10 cellular contexts compared by ENCODE assay signal in the genomic region with DNA sequence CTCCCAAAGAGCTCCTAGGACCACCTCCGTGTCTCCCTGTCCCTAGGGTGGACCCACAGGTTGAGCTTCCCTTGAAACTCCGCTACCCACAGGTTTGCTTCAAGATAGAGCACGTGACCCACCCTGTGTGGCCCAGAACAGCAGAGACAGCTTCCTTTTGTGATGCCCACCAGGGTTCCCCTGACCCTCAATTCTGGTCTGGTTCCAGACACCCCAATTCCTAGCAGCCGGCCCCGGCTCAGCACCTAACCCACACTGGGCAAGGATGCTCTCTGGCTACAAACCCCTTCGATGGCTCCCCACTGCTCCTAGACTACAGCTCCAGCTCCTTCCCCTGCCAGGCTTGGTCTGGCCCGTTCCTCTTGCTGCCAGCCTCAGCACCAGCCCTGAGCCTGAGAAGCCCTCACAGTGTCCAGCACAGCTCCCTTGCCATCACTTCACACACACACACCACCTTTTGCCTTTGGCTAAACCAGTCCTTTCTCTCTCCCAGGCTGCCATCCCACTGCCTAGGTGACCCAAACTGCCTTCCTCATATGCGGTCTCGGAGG. TPM values are rescaled to one million over a fixed set of nuclear protein-coding genes. Genes with fewer than 3 reads are reported as not detected.
DNase-seq lines count a peak whose midpoint lies in the region; TF ChIP-seq lines count a peak whose summit lies in the region.
"Had no signal": no experiment of that assay in that cellular context is flagged by ENCODE, and none has a peak within 500 bp of the region (broad histone marks: within the 10 kb centered on the region; RNA-seq: fewer than 3 reads in every experiment).

No MANE protein-coding gene starts in this region.

- H3K36me3 ChIP-seq in HUES64 (ENCODE audit: insufficient read depth, low read length) = no peaks in the 10 kb centered on the region
- no peaks in the 10 kb centered on the region for H3K36me3 ChIP-seq in mammary epithelial cell (ENCODE audit: insufficient read depth, low read length)

- H3K27me3 ChIP-seq in HUES64 (ENCODE audit: insufficient read depth, low read length) (peaks cover 11% of the 10 kb centered on the region), mammary epithelial cell (ENCODE audit: insufficient read depth, low read length) (no peaks in the 10 kb centered on the region)

- H3K27ac Mint-ChIP-seq in Calu3 (ENCODE audit: unreplicated experiment) (no peak overlapping the region), nephron progenitor cell (no peak overlapping the region)
- H3K27ac Mint-ChIP-seq: activated naive CD4-positive, alpha-beta T cell treated with anti-CD3 and anti-CD28 coated beads, Interleukin-2, amount 50 U/mL, for 72 hours had no signal

- H3K9me3 ChIP-seq in HUES64 (ENCODE audit: insufficient read depth, low read depth, low read length) (no peaks in the 10 kb centered on the region), mammary epithelial cell (replicated peaks; ENCODE audit: insufficient read depth, low read length) (peaks cover 2% of the 10 kb centered on the region)

- H3K9ac ChIP-seq in HUES64 (ENCODE audit: low read depth, low read length) = no peak overlapping the region
- no peak overlapping the region for H3K9ac ChIP-seq in mammary epithelial cell (ENCODE audit: insufficient read depth, low read length)

- no peaks in the 10 kb centered on the region for H3K4me1 ChIP-seq in HUES64 (ENCODE audit: insufficient read depth, low read length)
- no peaks in the 10 kb centered on the region for H3K4me1 ChIP-seq in mammary epithelial cell (ENCODE audit: insufficient read depth, low read length)

- peak overlapping the region; percentile 82 for H2AFZ ChIP-seq in mammary epithelial cell (ENCODE audit: low read depth, low read length)

- TF ChIP-seq CTCF in Calu3 (IDR thresholded peaks at IDR 0.05; ENCODE audit: unreplicated experiment) (no peak), mammary epithelial cell (conservative IDR thresholded peaks at IDR 0.05 in 1 of 2, IDR thresholded peaks at IDR 0.05 in 1 of 2; ENCODE audit: extremely low read depth in 1 of 2, insufficient read depth in 1 of 2, low read depth in 1 of 2, low read length in 2 of 2) (no peak), nephron progenitor cell (IDR thresholded peaks at IDR 0.05) (no peak)

- 86% methylated on average over 9 of the region's 9 CpGs for WGBS in HUES64
- 68% methylated on average over 9 of the region's 9 CpGs for WGBS in mammary epithelial cell (ENCODE audit: low coverage, missing lambda C conversion rate)

- H3K4me1 Mint-ChIP-seq in Calu3 (ENCODE audit: low read depth, unreplicated experiment) = peaks cover 18% of the 10 kb centered on the region
- H3K4me1 Mint-ChIP-seq in nephron progenitor cell = peaks cover 3% of the 10 kb centered on the region

- no peak overlapping the region for H3K4me2 ChIP-seq in mammary epithelial cell (ENCODE audit: insufficient read depth, low read depth, low read length)

- H3K9me3 Mint-ChIP-seq in Calu3 (ENCODE audit: low read depth, unreplicated experiment) (no peaks in the 10 kb centered on the region), nephron progenitor cell (peaks cover 52% of the 10 kb centered on the region)
- H3K9me3 Mint-ChIP-seq: activated naive CD4-positive, alpha-beta T cell treated with anti-CD3 and anti-CD28 coated beads, Interleukin-2, amount 50 U/mL, for 72 hours had no signal

- DNase-seq in Calu3 (no peak), mammary epithelial cell (no peak), nephron progenitor cell (no peak), DMS79 (lab: John Stamatoyannopoulos, UW) (no peak), cerebellum (ENCODE audit: low spot score) (no peak), NCI-H187 (lab: John Stamatoyannopoulos, UW) (no peak)

- CTCF ChIA-PET in Calu3 (lab: Charles Lee) (interaction anchor here (0.6 to 2.2 kb wide), 11 partner anchors 20 to 704 kb away, joined by 3 to 25 read pairs (median 6); partner anchors contain the start of genes DUSP9 and SLC6A8), mammary epithelial cell (lab: Charles Lee; ENCODE audit: low non-redundant PET) (no interaction called here)

- H3K4me3 ChIP-seq in HUES64 (ENCODE audit: low read length) (peak overlapping the region; percentile 51), mammary epithelial cell (replicated peaks in 1 of 3; ENCODE audit: insufficient read depth in 1 of 3, low read depth in 2 of 3, low read length in 3 of 3) (peak overlapping the region in 2 of 3 experiments; percentile 7 to 38)

- BruUV-seq in Calu3 (replicated peaks; lab: Mats Ljungman, UMichigan) = no TSS peak
- BruUV-seq in mammary epithelial cell (replicated peaks; lab: Mats Ljungman, UMichigan) = no TSS peak

- in situ Hi-C loops in mammary epithelial cell (cut with MboI; ENCODE audit: low sequenced_read_pairs in 2 of 2) = loop anchor here in 1 of 2 donors (5.0 to 10.0 kb wide), 2 partner anchors 63 to 115 kb away; no protein-coding TSS in a partner anchor

- intact Hi-C loops in Calu3 (cut with micrococcal nuclease; ENCODE audit: unreplicated experiment) = loop anchor here (5.0 kb wide), 1 partner anchor 130 kb away; no protein-coding TSS in a partner anchor
- intact Hi-C loops in mammary epithelial cell (cut with micrococcal nuclease) = loop anchor here (5.0 kb wide), 1 partner anchor 635 kb away; no protein-coding TSS in a partner anchor

- H3K4me3 Mint-ChIP-seq in Calu3 (ENCODE audit: low read depth, unreplicated experiment) (peak overlapping the region; percentile 51), nephron progenitor cell (peak overlapping the region; percentile 79)

- H3K36me3 Mint-ChIP-seq in Calu3 (ENCODE audit: insufficient read depth, unreplicated experiment) = no peaks in the 10 kb centered on the region
- H3K36me3 Mint-ChIP-seq in nephron progenitor cell (ENCODE audit: low read depth) = no peaks in the 10 kb centered on the region
- H3K36me3 Mint-ChIP-seq: activated naive CD4-positive, alpha-beta T cell treated with anti-CD3 and anti-CD28 coated beads, Interleukin-2, amount 50 U/mL, for 72 hours had no signal

- H3K27me3 Mint-ChIP-seq in Calu3 (ENCODE audit: unreplicated experiment) (peaks cover 64% of the 10 kb centered on the region), nephron progenitor cell (ENCODE audit: low read depth, poor library complexity) (peaks cover 66% of the 10 kb centered on the region)

- H4K20me1 ChIP-seq in mammary epithelial cell (ENCODE audit: insufficient read depth, low read length) = no peaks in the 10 kb centered on the region

- H3K79me2 ChIP-seq in mammary epithelial cell (ENCODE audit: insufficient read depth, low read length) = no peaks in the 10 kb centered on the region

- dilution Hi-C loops in mammary epithelial cell (cut with HindIII; ENCODE audit: low sequenced_read_pairs) = no loop called here

- no peak overlapping the region for H3K27ac ChIP-seq in HUES64 (ENCODE audit: low read depth, low read length)
- H3K27ac ChIP-seq in mammary epithelial cell (ENCODE audit: insufficient read depth, low read depth, low read length) = no peak overlapping the region

RNA-seq across cellular contexts. Expression of gene PNCK, which starts 6.3 kb away (rescaled TPM):
- total RNA-seq in Calu3 (2022) = 1.1 TPM in 1 of 2 replicates, not detected in the other
- 2.7 TPM for polyA plus RNA-seq in HUES64 (2013, experiment 1 of 2)
- polyA plus RNA-seq in HUES64 (2013, experiment 2 of 2) = 3.6 TPM
- 1 to 10 TPM; 1.2 to 1.7 TPM for total RNA-seq in mammary epithelial cell
- 0.39 TPM for polyA plus RNA-seq in mammary epithelial cell
- polyA minus RNA-seq in mammary epithelial cell = not detected
- 21.0 TPM for total RNA-seq in cerebellum
- total RNA-seq: pulmonary artery endothelial cell; T-helper 2 cell treated with Interferon-gamma antibody and Interleukin-4, amounts not matched to agents 100 ng/mL and 5 ng/mL, for 36 hours had no signal

RNA-seq across cellular contexts. Expression of gene DUSP9, which starts 20.4 kb away (rescaled TPM):
- total RNA-seq in Calu3 (2022) = 0.19 and 0.27 TPM in 2 replicates
- 0.35 TPM for polyA plus RNA-seq in HUES64 (2013, experiment 1 of 2)
- polyA plus RNA-seq in HUES64 (2013, experiment 2 of 2) = 0.82 TPM
- total RNA-seq in mammary epithelial cell = under 1 TPM; 0.50 to 0.64 TPM
- 0.59 TPM for polyA plus RNA-seq in mammary epithelial cell
- polyA minus RNA-seq in mammary epithelial cell = 1.1 TPM
- 0.45 TPM for total RNA-seq in cerebellum
- total RNA-seq: T-helper 2 cell treated with Interferon-gamma antibody and Interleukin-4, amounts not matched to agents 100 ng/mL and 5 ng/mL, for 36 hours had no signal

RNA-seq across cellular contexts. Expression of gene SLC6A8, which starts 20.4 kb away (rescaled TPM):
- 24.6 and 27.4 TPM in 2 replicates for total RNA-seq in Calu3 (2022)
- 76.3 TPM for polyA plus RNA-seq in HUES64 (2013, experiment 1 of 2)
- 77.8 TPM for polyA plus RNA-seq in HUES64 (2013, experiment 2 of 2)
- total RNA-seq in mammary epithelial cell = 10 to 100 TPM; 20.5 to 99.2 TPM
- polyA plus RNA-seq in mammary epithelial cell = 82.3 TPM
- 178 TPM for polyA minus RNA-seq in mammary epithelial cell
- 16.0 TPM for total RNA-seq in cerebellum

RNA-seq across cellular contexts. Expression of gene BCAP31, which starts 56.8 kb away (rescaled TPM):
- 371 and 407 TPM in 2 replicates for total RNA-seq in Calu3 (2022)
- 109 TPM for polyA plus RNA-seq in HUES64 (2013, experiment 1 of 2)
- polyA plus RNA-seq in HUES64 (2013, experiment 2 of 2) = 110 TPM
- 100 to 1,000 TPM; 156 to 277 TPM for total RNA-seq in mammary epithelial cell
- polyA plus RNA-seq in mammary epithelial cell = 256 TPM
- polyA minus RNA-seq in mammary epithelial cell = 371 TPM
- 40.0 TPM for total RNA-seq in cerebellum

RNA-seq across cellular contexts. Expression of gene ABCD1, which starts 57.3 kb away (rescaled TPM):
- total RNA-seq in Calu3 (2022) = 14.4 and 22.8 TPM in 2 replicates
- polyA plus RNA-seq in HUES64 (2013, experiment 1 of 2) = 5.2 TPM
- 7.4 TPM for polyA plus RNA-seq in HUES64 (2013, experiment 2 of 2)
- 1 to 10 TPM; 4.0 to 5.7 TPM for total RNA-seq in mammary epithelial cell
- 1.7 TPM for polyA plus RNA-seq in mammary epithelial cell
- polyA minus RNA-seq in mammary epithelial cell = 22.6 TPM
- total RNA-seq in cerebellum = 3.8 TPM
